ENCODE assay signal across 1 cellular context in the genomic region with DNA sequence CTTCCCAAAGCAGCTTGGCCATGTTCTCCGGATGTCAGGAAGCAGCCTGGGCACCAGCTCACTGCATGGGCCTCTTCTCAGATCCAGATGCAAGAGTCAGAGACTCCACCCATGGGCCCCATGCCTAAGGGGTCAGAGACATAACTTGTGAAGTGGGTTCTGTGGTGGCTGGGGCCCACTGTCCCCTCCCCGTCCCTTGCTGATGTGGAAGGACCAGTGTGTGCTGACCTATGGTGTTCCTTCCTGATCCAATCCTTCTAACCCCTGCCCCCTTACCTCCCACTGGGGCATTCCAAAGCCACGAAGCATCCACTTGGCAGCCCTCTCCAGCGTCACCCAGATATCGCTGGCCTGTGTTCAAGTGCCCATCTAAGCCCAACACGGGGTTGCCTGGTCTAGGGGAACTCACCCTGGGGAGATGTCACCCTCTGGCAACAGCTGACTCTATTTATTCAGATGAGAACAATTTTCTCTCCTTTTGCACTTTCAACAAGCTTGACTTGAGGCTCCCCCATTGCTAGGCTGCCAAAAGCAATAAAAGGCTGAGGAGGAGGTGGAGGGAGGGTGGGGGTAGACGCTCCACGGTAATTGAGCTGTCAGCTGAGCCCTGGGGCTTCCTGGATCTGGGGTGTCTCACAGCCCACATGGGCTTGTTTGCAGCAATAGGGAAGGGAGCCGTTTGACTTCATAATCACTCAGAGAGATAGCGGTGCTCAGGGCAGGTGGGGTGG.
TF ChIP-seq lines count a peak whose summit lies in the region.

No MANE protein-coding gene starts in this region.

TF ChIP-seq in H1, 55 proteins besides CTCF, POLR2A, EP300 and RAD21:
- TF ChIP-seq GABPA (IDR thresholded peaks at IDR 0.05; ENCODE audit: borderline replicate concordance, insufficient read depth, low read length): no peak
- no peak for TF ChIP-seq EGR1 (IDR thresholded peaks at IDR 0.05; ENCODE audit: borderline replicate concordance, low read depth, low read length)
- no peak for TF ChIP-seq POLR2AphosphoS5 (IDR thresholded peaks at IDR 0.05; ENCODE audit: low read depth, low read length)
- TF ChIP-seq KDM5A (IDR thresholded peaks at IDR 0.05; ENCODE audit: low read length): no peak
TF ChIP-seq in H1: peak in this region for 0.
